14 cellular contexts compared by ENCODE assay signal in the genomic region with DNA sequence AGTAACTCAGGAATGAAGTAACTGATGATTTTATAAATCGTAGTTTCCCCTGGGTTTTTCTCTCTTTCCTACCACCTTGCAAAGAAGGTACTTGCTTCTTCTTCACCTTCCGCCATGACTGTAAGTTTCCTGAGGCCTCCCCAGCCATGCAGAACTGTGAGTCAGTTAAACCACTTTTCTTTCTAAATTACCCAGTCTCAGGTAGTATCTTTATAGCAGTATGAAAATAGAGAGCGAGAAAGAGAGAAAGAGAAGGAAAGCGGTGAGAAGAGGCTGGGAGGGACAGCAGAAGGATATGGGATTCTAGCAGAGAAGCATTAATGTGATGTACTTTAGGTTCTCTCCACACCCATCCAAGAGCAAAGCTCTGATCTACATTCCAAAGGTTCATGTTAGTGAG.
DNase-seq lines count a peak whose midpoint lies in the region; ATAC-seq and TF ChIP-seq lines count a peak whose summit lies in the region.
"Had no signal": no experiment of that assay in that cellular context is flagged by ENCODE, and none has a peak within 500 bp of the region (broad histone marks: within the 10 kb centered on the region; RNA-seq: fewer than 3 reads in every experiment).

No MANE protein-coding gene starts in this region.

- TF ChIP-seq CTCF in IMR-90 (conservative IDR thresholded peaks at IDR 0.05; ENCODE audit: low read depth, low read length): no peak

- no peak overlapping the region for H3K9ac ChIP-seq in IMR-90 (ENCODE audit: low read depth, low read length)
- H3K9ac ChIP-seq: GM23248 had no signal

- no peak overlapping the region for H3K4me2 ChIP-seq in IMR-90 (ENCODE audit: low read depth, low read length)

- peaks cover 54% of the 10 kb centered on the region for H3K4me1 Mint-ChIP-seq in activated CD4-positive, alpha-beta T cell treated with anti-CD3 and anti-CD28 coated beads for 36 hours
- peaks cover 65% of the 10 kb centered on the region for H3K4me1 Mint-ChIP-seq in activated naive CD8-positive, alpha-beta T cell treated with anti-CD3 and anti-CD28 coated beads, Interleukin-2, amount 50 U/mL, for 24 hours
- peaks cover 30% of the 10 kb centered on the region for H3K4me1 Mint-ChIP-seq in activated naive CD8-positive, alpha-beta T cell treated with anti-CD3 and anti-CD28 coated beads for 36 hours
- peaks cover 18% of the 10 kb centered on the region for H3K4me1 Mint-ChIP-seq in stimulated activated memory B cell treated with anti-CD40 and anti-IgM and Interleukin-4, amounts not matched to agents 10 μg/mL and 1 μg/mL and 100 μg/mL, for 72 hours

- no peak overlapping the region for H3K4ac ChIP-seq in IMR-90 (ENCODE audit: low read depth, low read length)

- H3K36me3 Mint-ChIP-seq in activated CD4-positive, alpha-beta T cell treated with anti-CD3 and anti-CD28 coated beads for 36 hours (ENCODE audit: low read depth): peaks cover 11% of the 10 kb centered on the region
- peaks cover 17% of the 10 kb centered on the region for H3K36me3 Mint-ChIP-seq in activated naive CD8-positive, alpha-beta T cell treated with anti-CD3 and anti-CD28 coated beads, Interleukin-2, amount 50 U/mL, for 24 hours (ENCODE audit: low read depth)
- peaks cover 19% of the 10 kb centered on the region for H3K36me3 Mint-ChIP-seq in activated naive CD8-positive, alpha-beta T cell treated with anti-CD3 and anti-CD28 coated beads for 36 hours
- H3K36me3 Mint-ChIP-seq in stimulated activated memory B cell treated with anti-CD40 and anti-IgM and Interleukin-4, amounts not matched to agents 10 μg/mL and 1 μg/mL and 100 μg/mL, for 72 hours: peaks cover 6% of the 10 kb centered on the region

- H3K4me3 ChIP-seq in IMR-90 (ENCODE audit: insufficient read depth, low read depth, low read length): no peak overlapping the region
- H3K4me3 ChIP-seq: GM12878, GM23248 had no signal

- no peak overlapping the region for H2AFZ ChIP-seq in IMR-90 (replicated peaks; ENCODE audit: low read length, poor library complexity)
- H2AFZ ChIP-seq: GM23248 had no signal

- no peak overlapping the region for H2BK20ac ChIP-seq in IMR-90 (ENCODE audit: low read depth, low read length)

- H3K27ac ChIP-seq in IMR-90 (ENCODE audit: insufficient read depth, low read length): no peak overlapping the region
- H3K27ac ChIP-seq: 22Rv1, GM23248 had no signal

- H4K20me1 ChIP-seq in IMR-90 (ENCODE audit: insufficient read depth, low read length): no peaks in the 10 kb centered on the region

- no peak overlapping the region for H4K91ac ChIP-seq in IMR-90 (ENCODE audit: insufficient read depth, low read depth, low read length)

- dilution Hi-C loops in IMR-90 (cut with HindIII; ENCODE audit: low sequenced_read_pairs, unreplicated experiment): no loop called here

- no peak overlapping the region for H4K5ac ChIP-seq in IMR-90 (ENCODE audit: low read depth, low read length)

- no peak for TF ChIP-seq POLR2A in IMR-90 (IDR thresholded peaks at IDR 0.05; ENCODE audit: low read depth, low read length)

- H3K27me3 Mint-ChIP-seq in activated CD4-positive, alpha-beta T cell treated with anti-CD3 and anti-CD28 coated beads for 36 hours: no peaks in the 10 kb centered on the region
- H3K27me3 Mint-ChIP-seq in activated naive CD8-positive, alpha-beta T cell treated with anti-CD3 and anti-CD28 coated beads, Interleukin-2, amount 50 U/mL, for 24 hours: no peaks in the 10 kb centered on the region
- peaks cover 3% of the 10 kb centered on the region for H3K27me3 Mint-ChIP-seq in activated naive CD8-positive, alpha-beta T cell treated with anti-CD3 and anti-CD28 coated beads for 36 hours
- no peaks in the 10 kb centered on the region for H3K27me3 Mint-ChIP-seq in stimulated activated memory B cell treated with anti-CD40 and anti-IgM and Interleukin-4, amounts not matched to agents 10 μg/mL and 1 μg/mL and 100 μg/mL, for 72 hours

- H2AK9ac ChIP-seq in IMR-90 (replicated peaks; ENCODE audit: low read depth, low read length, poor library complexity): no peak overlapping the region

- H3K18ac ChIP-seq in IMR-90 (ENCODE audit: low read depth, low read length): peak overlapping the region; percentile 9; the same call in 1 of the 2 replicates

- H3K27ac Mint-ChIP-seq in activated CD4-positive, alpha-beta T cell treated with anti-CD3 and anti-CD28 coated beads for 36 hours: peak overlapping the region; percentile 16
- H3K27ac Mint-ChIP-seq in activated naive CD8-positive, alpha-beta T cell treated with anti-CD3 and anti-CD28 coated beads, Interleukin-2, amount 50 U/mL, for 24 hours: peak overlapping the region; percentile 67
- no peak overlapping the region for H3K27ac Mint-ChIP-seq in activated naive CD8-positive, alpha-beta T cell treated with anti-CD3 and anti-CD28 coated beads for 36 hours
- peak overlapping the region; percentile 38 for H3K27ac Mint-ChIP-seq in stimulated activated memory B cell treated with anti-CD40 and anti-IgM and Interleukin-4, amounts not matched to agents 10 μg/mL and 1 μg/mL and 100 μg/mL, for 72 hours

- BruUV-seq in IMR-90 (replicated peaks; lab: Mats Ljungman, UMichigan): no TSS peak

- no peaks in the 10 kb centered on the region for H3K79me1 ChIP-seq in IMR-90 (ENCODE audit: low read depth in 1 of 2, low read length in 2 of 2)

- no peak overlapping the region for H3K14ac ChIP-seq in IMR-90 (replicated peaks; ENCODE audit: low read depth, low read length)

- H3K9me1 ChIP-seq in IMR-90 (ENCODE audit: insufficient read depth, low read length): peaks cover 2% of the 10 kb centered on the region; the same call in 1 of the 2 replicates

- H3K9me3 ChIP-seq in IMR-90 (ENCODE audit: control insufficient read depth, insufficient read depth, low read length): no peaks in the 10 kb centered on the region

- H2BK120ac ChIP-seq in IMR-90 (ENCODE audit: low read depth, low read length): no peak overlapping the region

- intact Hi-C loops in activated CD4-positive, alpha-beta T cell treated with anti-CD3 and anti-CD28 coated beads for 36 hours (cut with DNase I, micrococcal nuclease): loop anchor here (5.0 to 10.0 kb wide), 2 partner anchors 243 to 380 kb away; no protein-coding TSS in a partner anchor
- intact Hi-C loops in IMR-90 (cut with micrococcal nuclease): no loop called here

- H4K8ac ChIP-seq in IMR-90 (ENCODE audit: low read depth in 2 of 2, low read length in 2 of 2): no peak overlapping the region

- no peak overlapping the region for H2AK5ac ChIP-seq in IMR-90 (ENCODE audit: low read depth, low read length)

- no peak for ATAC-seq in activated CD4-positive, alpha-beta T cell treated with anti-CD3 and anti-CD28 coated beads for 36 hours
- no peak for ATAC-seq in activated naive CD8-positive, alpha-beta T cell treated with anti-CD3 and anti-CD28 coated beads, Interleukin-2, amount 50 U/mL, for 24 hours
- ATAC-seq in IMR-90 (ENCODE audit: low read depth): no peak; the same call in 1 of the 2 replicates
- ATAC-seq in stimulated activated memory B cell treated with anti-CD40 and anti-IgM and Interleukin-4, amounts not matched to agents 10 μg/mL and 1 μg/mL and 100 μg/mL, for 72 hours: no peak
- ATAC-seq: GM12878 had no signal

- peaks cover 9% of the 10 kb centered on the region for H3K9me3 Mint-ChIP-seq in activated CD4-positive, alpha-beta T cell treated with anti-CD3 and anti-CD28 coated beads for 36 hours (ENCODE audit: low read depth)
- H3K9me3 Mint-ChIP-seq in activated naive CD8-positive, alpha-beta T cell treated with anti-CD3 and anti-CD28 coated beads, Interleukin-2, amount 50 U/mL, for 24 hours: peaks cover 16% of the 10 kb centered on the region
- H3K9me3 Mint-ChIP-seq in activated naive CD8-positive, alpha-beta T cell treated with anti-CD3 and anti-CD28 coated beads for 36 hours: peaks cover 11% of the 10 kb centered on the region
- peaks cover 5% of the 10 kb centered on the region for H3K9me3 Mint-ChIP-seq in stimulated activated memory B cell treated with anti-CD40 and anti-IgM and Interleukin-4, amounts not matched to agents 10 μg/mL and 1 μg/mL and 100 μg/mL, for 72 hours

- H3K27me3 ChIP-seq in IMR-90 (ENCODE audit: control insufficient read depth, insufficient read depth, low read length): no peaks in the 10 kb centered on the region

- no peaks in the 10 kb centered on the region for H3K4me1 ChIP-seq in IMR-90 (ENCODE audit: control insufficient read depth, insufficient read depth, low read length)

- in situ Hi-C loops in IMR-90 (cut with MboI; ENCODE audit: low sequenced_read_pairs): no loop called here

- no peak for TF ChIP-seq RAD21 in IMR-90 (IDR thresholded peaks at IDR 0.05; ENCODE audit: low read length)

- no peak overlapping the region for H3K23ac ChIP-seq in IMR-90 (ENCODE audit: low read depth, low read length)

- H2BK5ac ChIP-seq in IMR-90 (ENCODE audit: low read depth, low read length, poor library complexity, severe bottlenecking): no peak overlapping the region

- no CpG with 5 or more reads among the region's 4 CpGs for WGBS in IMR-90 (ENCODE audit: extremely low coverage in 2 of 2, insufficient read length in 1 of 2), 2 experiments

- CTCF ChIA-PET in activated CD4-positive, alpha-beta T cell treated with anti-CD3 and anti-CD28 coated beads for 36 hours (lab: Charles Lee): interaction anchor here (0.7 kb wide), 1 partner anchor 545 kb away, joined by 3 read pairs; no protein-coding TSS in a partner anchor
- CTCF ChIA-PET in IMR-90 (lab: Yijun Ruan, JAX): no interaction called here

- POLR2A ChIA-PET in activated CD4-positive, alpha-beta T cell treated with anti-CD3 and anti-CD28 coated beads for 36 hours (lab: Charles Lee): no interaction called here
- POLR2A ChIA-PET in IMR-90 (lab: Charles Lee; ENCODE audit: unreplicated experiment): no interaction called here

- H3K56ac ChIP-seq in IMR-90 (ENCODE audit: extremely low read depth, insufficient read depth, low read length): no peak overlapping the region

- no peak overlapping the region for H2BK15ac ChIP-seq in IMR-90 (ENCODE audit: low read depth, low read length)

- H3K4me3 Mint-ChIP-seq in activated CD4-positive, alpha-beta T cell treated with anti-CD3 and anti-CD28 coated beads for 36 hours: no peak overlapping the region
- no peak overlapping the region for H3K4me3 Mint-ChIP-seq in activated naive CD8-positive, alpha-beta T cell treated with anti-CD3 and anti-CD28 coated beads, Interleukin-2, amount 50 U/mL, for 24 hours
- no peak overlapping the region for H3K4me3 Mint-ChIP-seq in activated naive CD8-positive, alpha-beta T cell treated with anti-CD3 and anti-CD28 coated beads for 36 hours
- no peak overlapping the region for H3K4me3 Mint-ChIP-seq in stimulated activated memory B cell treated with anti-CD40 and anti-IgM and Interleukin-4, amounts not matched to agents 10 μg/mL and 1 μg/mL and 100 μg/mL, for 72 hours
- H3K4me3 Mint-ChIP-seq: CD4-positive, CD25-positive, alpha-beta regulatory T cell had no signal

- no peaks in the 10 kb centered on the region for H3K36me3 ChIP-seq in IMR-90 (ENCODE audit: control insufficient read depth, insufficient read depth, low read length)

- DNase-seq in activated CD4-positive, alpha-beta T cell treated with anti-CD3 and anti-CD28 coated beads for 36 hours: peak; percentile 25
- no peak for DNase-seq in activated CD4-positive, alpha-beta T cell treated with anti-CD3 and anti-CD28 coated beads, Interleukin-2, amount 50 U/mL, for 48 hours
- DNase-seq in activated naive CD8-positive, alpha-beta T cell treated with anti-CD3 and anti-CD28 coated beads, Interleukin-2, amount 50 U/mL, for 24 hours: no peak
- no peak for DNase-seq in activated naive CD8-positive, alpha-beta T cell treated with anti-CD3 and anti-CD28 coated beads for 36 hours
- DNase-seq in IMR-90: no peak
- DNase-seq in GM19240 (ENCODE audit: insufficient read length, low spot score): no peak
- DNase-seq in NCI-H774 (lab: John Stamatoyannopoulos, UW): no peak
- DNase-seq: CD4-positive, CD25-positive, alpha-beta regulatory T cell; DMS53; H7 had no signal
